In genomic region chrX:48509619-48510018, GRCh38 we compare ENCODE assay signal across 8 cellular contexts. TPM values are rescaled to one million over a fixed set of nuclear protein-coding genes. Genes with fewer than 3 reads are reported as not detected.
DNase-seq lines count a peak whose midpoint lies in the region; ATAC-seq, FAIRE-seq and TF ChIP-seq lines count a peak whose summit lies in the region.
"Had no signal": no experiment of that assay in that cellular context is flagged by ENCODE, and none has a peak within 500 bp of the region (broad histone marks: within the 10 kb centered on the region; RNA-seq: fewer than 3 reads in every experiment).

No MANE protein-coding gene starts in this region.

- intact Hi-C loops in activated T-helper 2 cell treated with anti-CD3 and anti-CD28 coated beads, Interferon-gamma antibody, Interleukin-2, Interleukin-4, amounts not matched to agents 10 μg/mL and 5 μg/mL and 100 μg/mL, durations not matched to agents 14 hours and 24 hours and 36 hours (cut with micrococcal nuclease): loop anchor here (1.0 kb wide), 1 partner anchor 12 kb away; the partner anchor contains the start of gene EBP

- no peak for DNase-seq in activated T-helper 2 cell treated with anti-CD3 and anti-CD28 coated beads, Interferon-gamma antibody, Interleukin-2, Interleukin-4, amounts not matched to agents 10 μg/mL and 5 μg/mL and 100 μg/mL, durations not matched to agents 14 hours and 24 hours and 36 hours (ENCODE audit: low spot score)
- DNase-seq in KG1 (lab: John Stamatoyannopoulos, UW): no peak
- no peak for DNase-seq in HTR-8/SVneo (ENCODE audit: insufficient read length, low spot score)
- DNase-seq: GOT3 had no signal

- H3K4me3 ChIP-seq in HEK293 (ENCODE audit: low read depth, low read length) (peak overlapping the region; percentile 65), iPS-18a (ENCODE audit: low read length) (peak overlapping the region; percentile 71)

- peak overlapping the region; percentile 87 for H3K27ac Mint-ChIP-seq in activated T-helper 2 cell treated with anti-CD3 and anti-CD28 coated beads, Interferon-gamma antibody, Interleukin-2, Interleukin-4, amounts not matched to agents 10 μg/mL and 5 μg/mL and 100 μg/mL, durations not matched to agents 14 hours and 24 hours and 36 hours
- peak overlapping the region; percentile 91 for H3K27ac Mint-ChIP-seq in stimulated activated naive CD8-positive, alpha-beta T cell treated with anti-CD3 and anti-CD28 coated beads, Interleukin-15, Interleukin-2, amounts not matched to agents 100 ng/mL and 50 ng/mL, for 24 hours

- ATAC-seq in GM18858 (IDR thresholded peaks at IDR 0.05; ENCODE audit: unreplicated experiment): no peak

- no peak overlapping the region for H3K27ac ChIP-seq in HEK293 (ENCODE audit: extremely low read depth, low read depth, low read length)
- no peak overlapping the region for H3K27ac ChIP-seq in iPS-18a (ENCODE audit: low read length)

- H3K36me3 ChIP-seq in HEK293 (ENCODE audit: control insufficient read depth in 2 of 2, insufficient read depth in 1 of 2, low read length in 2 of 2): peaks cover 0 to 15% of the 10 kb centered on the region in 2 experiments; a peak in 2 of 3 replicates
- no peaks in the 10 kb centered on the region for H3K36me3 ChIP-seq in iPS-18a (ENCODE audit: control insufficient read depth, low read depth, low read length)

- H3K9ac ChIP-seq in iPS-18a (ENCODE audit: low read length): peak overlapping the region; percentile 4

- H3K27me3 ChIP-seq in iPS-18a (ENCODE audit: control insufficient read depth, insufficient read depth, low read length): no peaks in the 10 kb centered on the region

- TF ChIP-seq CTCF in HEK293 (tag by site-specific recombination; IDR thresholded peaks at IDR 0.05): no peak

- no peaks in the 10 kb centered on the region for H3K27me3 Mint-ChIP-seq in activated T-helper 2 cell treated with anti-CD3 and anti-CD28 coated beads, Interferon-gamma antibody, Interleukin-2, Interleukin-4, amounts not matched to agents 10 μg/mL and 5 μg/mL and 100 μg/mL, durations not matched to agents 14 hours and 24 hours and 36 hours (ENCODE audit: low read depth)
- no peaks in the 10 kb centered on the region for H3K27me3 Mint-ChIP-seq in stimulated activated naive CD8-positive, alpha-beta T cell treated with anti-CD3 and anti-CD28 coated beads, Interleukin-15, Interleukin-2, amounts not matched to agents 100 ng/mL and 50 ng/mL, for 24 hours

- H3K4me1 Mint-ChIP-seq in activated T-helper 2 cell treated with anti-CD3 and anti-CD28 coated beads, Interferon-gamma antibody, Interleukin-2, Interleukin-4, amounts not matched to agents 10 μg/mL and 5 μg/mL and 100 μg/mL, durations not matched to agents 14 hours and 24 hours and 36 hours (ENCODE audit: low read depth): peaks cover 22% of the 10 kb centered on the region
- H3K4me1 Mint-ChIP-seq in stimulated activated naive CD8-positive, alpha-beta T cell treated with anti-CD3 and anti-CD28 coated beads, Interleukin-15, Interleukin-2, amounts not matched to agents 100 ng/mL and 50 ng/mL, for 24 hours (ENCODE audit: low read depth): peaks cover 15% of the 10 kb centered on the region

- POLR2A ChIA-PET in HEK293 (lab: Yijun Ruan, JAX): no interaction called here

- CTCF ChIA-PET in HEK293 (lab: Yijun Ruan, JAX): no interaction called here

- FAIRE-seq in HTR-8/SVneo (lab: Jason Lieb, UNC): no peak

- H3K36me3 Mint-ChIP-seq in activated T-helper 2 cell treated with anti-CD3 and anti-CD28 coated beads, Interferon-gamma antibody, Interleukin-2, Interleukin-4, amounts not matched to agents 10 μg/mL and 5 μg/mL and 100 μg/mL, durations not matched to agents 14 hours and 24 hours and 36 hours (ENCODE audit: low read depth): peaks cover 12% of the 10 kb centered on the region
- no peaks in the 10 kb centered on the region for H3K36me3 Mint-ChIP-seq in stimulated activated naive CD8-positive, alpha-beta T cell treated with anti-CD3 and anti-CD28 coated beads, Interleukin-15, Interleukin-2, amounts not matched to agents 100 ng/mL and 50 ng/mL, for 24 hours (ENCODE audit: low read depth)

- H3K9me3 ChIP-seq in HEK293 (ENCODE audit: control insufficient read depth, insufficient read depth, low read depth, low read length): no peaks in the 10 kb centered on the region
- no peaks in the 10 kb centered on the region for H3K9me3 ChIP-seq in iPS-18a (ENCODE audit: control insufficient read depth, low read depth, low read length)

- H3K9me3 Mint-ChIP-seq in activated T-helper 2 cell treated with anti-CD3 and anti-CD28 coated beads, Interferon-gamma antibody, Interleukin-2, Interleukin-4, amounts not matched to agents 10 μg/mL and 5 μg/mL and 100 μg/mL, durations not matched to agents 14 hours and 24 hours and 36 hours: no peaks in the 10 kb centered on the region
- no peaks in the 10 kb centered on the region for H3K9me3 Mint-ChIP-seq in stimulated activated naive CD8-positive, alpha-beta T cell treated with anti-CD3 and anti-CD28 coated beads, Interleukin-15, Interleukin-2, amounts not matched to agents 100 ng/mL and 50 ng/mL, for 24 hours

- H3K4me1 ChIP-seq in HEK293 (ENCODE audit: control insufficient read depth, insufficient read depth, low read length) (no peaks in the 10 kb centered on the region), iPS-18a (ENCODE audit: control insufficient read depth, low read depth, low read length) (no peaks in the 10 kb centered on the region)

- peak overlapping the region; percentile 93 for H3K4me3 Mint-ChIP-seq in activated T-helper 2 cell treated with anti-CD3 and anti-CD28 coated beads, Interferon-gamma antibody, Interleukin-2, Interleukin-4, amounts not matched to agents 10 μg/mL and 5 μg/mL and 100 μg/mL, durations not matched to agents 14 hours and 24 hours and 36 hours (ENCODE audit: low read depth)
- H3K4me3 Mint-ChIP-seq in stimulated activated naive CD8-positive, alpha-beta T cell treated with anti-CD3 and anti-CD28 coated beads, Interleukin-15, Interleukin-2, amounts not matched to agents 100 ng/mL and 50 ng/mL, for 24 hours: peak overlapping the region; percentile 91

TF ChIP-seq in HEK293, 187 proteins besides CTCF, POLR2A, EP300 and RAD21 (continues in another document):
- TF ChIP-seq SETDB1 (IDR thresholded peaks at IDR 0.05; ENCODE audit: insufficient read length, low read length) (no peak), ZNF114 (tag by site-specific recombination; IDR thresholded peaks at IDR 0.05) (no peak), SCRT1 (tag by site-specific recombination; IDR thresholded peaks at IDR 0.05; ENCODE audit: borderline replicate concordance) (no peak), GLIS2 (tag by site-specific recombination; IDR thresholded peaks at IDR 0.05) (no peak), ZNF776 (tag by site-specific recombination; IDR thresholded peaks at IDR 0.05; ENCODE audit: borderline replicate concordance) (no peak), ZNF266 (tag by site-specific recombination; IDR thresholded peaks at IDR 0.05; ENCODE audit: low read depth) (no peak), ZNF398 (tag by site-specific recombination; IDR thresholded peaks at IDR 0.05) (no peak), GLI4 (tag by site-specific recombination; IDR thresholded peaks at IDR 0.05) (no peak), ZNF280C (tag by site-specific recombination; IDR thresholded peaks at IDR 0.05) (no peak), ZNF138 (tag by site-specific recombination; IDR thresholded peaks at IDR 0.05; ENCODE audit: borderline replicate concordance) (no peak)

RNA-seq across cellular contexts. Expression of gene PORCN, which starts 0.8 kb away (rescaled TPM):
- 16.5 and 17.7 TPM in 2 replicates for total RNA-seq in activated T-helper 2 cell treated with anti-CD3 and anti-CD28 coated beads, Interferon-gamma antibody, Interleukin-2, Interleukin-4, amounts not matched to agents 10 μg/mL and 5 μg/mL and 100 μg/mL, durations not matched to agents 14 hours and 24 hours and 36 hours

RNA-seq across cellular contexts. Expression of gene EBP, which starts 12.0 kb away (rescaled TPM):
- 209 and 212 TPM in 2 replicates for total RNA-seq in activated T-helper 2 cell treated with anti-CD3 and anti-CD28 coated beads, Interferon-gamma antibody, Interleukin-2, Interleukin-4, amounts not matched to agents 10 μg/mL and 5 μg/mL and 100 μg/mL, durations not matched to agents 14 hours and 24 hours and 36 hours

RNA-seq across cellular contexts. Expression of gene TBC1D25, which starts 29.9 kb away (rescaled TPM):
- total RNA-seq in activated T-helper 2 cell treated with anti-CD3 and anti-CD28 coated beads, Interferon-gamma antibody, Interleukin-2, Interleukin-4, amounts not matched to agents 10 μg/mL and 5 μg/mL and 100 μg/mL, durations not matched to agents 14 hours and 24 hours and 36 hours: 16.0 and 18.3 TPM in 2 replicates

RNA-seq across cellular contexts. Expression of gene FTSJ1, which starts 33.6 kb away (rescaled TPM):
- 84.6 and 89.8 TPM in 2 replicates for total RNA-seq in activated T-helper 2 cell treated with anti-CD3 and anti-CD28 coated beads, Interferon-gamma antibody, Interleukin-2, Interleukin-4, amounts not matched to agents 10 μg/mL and 5 μg/mL and 100 μg/mL, durations not matched to agents 14 hours and 24 hours and 36 hours

RNA-seq across cellular contexts. Expression of gene SLC38A5, which starts 39.6 kb away (rescaled TPM):
- total RNA-seq in activated T-helper 2 cell treated with anti-CD3 and anti-CD28 coated beads, Interferon-gamma antibody, Interleukin-2, Interleukin-4, amounts not matched to agents 10 μg/mL and 5 μg/mL and 100 μg/mL, durations not matched to agents 14 hours and 24 hours and 36 hours: 146 and 147 TPM in 2 replicates
